26 cellular contexts compared by ENCODE assay signal in the genomic region with DNA sequence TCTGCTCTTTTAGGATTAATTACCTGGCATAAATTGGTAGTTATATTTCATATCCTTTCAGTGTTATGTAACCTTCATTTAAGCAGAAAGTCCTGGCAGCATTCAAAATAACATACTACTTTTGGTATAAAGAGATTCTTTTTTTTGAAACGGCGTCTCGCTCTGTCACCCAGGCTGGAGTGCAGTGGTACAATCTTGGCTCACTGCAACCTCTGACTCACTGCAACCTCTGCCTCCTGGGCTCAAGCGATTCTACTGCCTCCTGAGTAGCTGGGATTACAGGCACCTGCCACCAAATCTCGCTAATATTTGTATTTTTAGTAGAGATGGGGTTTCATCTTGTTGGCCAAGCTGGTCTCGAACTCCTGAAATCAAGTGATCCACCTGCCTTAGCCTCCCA. TPM values are rescaled to one million over a fixed set of nuclear protein-coding genes. Genes with fewer than 3 reads are reported as not detected.
DNase-seq lines count a peak whose midpoint lies in the region; ATAC-seq and TF ChIP-seq lines count a peak whose summit lies in the region.
"Had no signal": no experiment of that assay in that cellular context is flagged by ENCODE, and none has a peak within 500 bp of the region (broad histone marks: within the 10 kb centered on the region; RNA-seq: fewer than 3 reads in every experiment).

No MANE protein-coding gene starts in this region.

- no peak overlapping the region for H3K4me3 Mint-ChIP-seq in activated CD4-positive, alpha-beta memory T cell treated with anti-CD3 and anti-CD28 coated beads, Interleukin-2, amount 10 ng/mL, durations not matched to agents 7 days and 5 days
- H3K4me3 Mint-ChIP-seq: activated CD8-positive, alpha-beta T cell treated with anti-CD3 and anti-CD28 coated beads for 36 hours; activated naive CD8-positive, alpha-beta T cell treated with anti-CD3 and anti-CD28 coated beads, Interleukin-2, amount 10 ng/mL, durations not matched to agents 7 days and 5 days; CD14-positive monocyte; stimulated activated naive CD8-positive, alpha-beta T cell treated with anti-CD3 and anti-CD28 coated beads, Interleukin-15, Interleukin-2, amounts not matched to agents 100 ng/mL and 50 ng/mL, for 24 hours had no signal

- peaks cover 11% of the 10 kb centered on the region for H3K36me3 Mint-ChIP-seq in activated CD4-positive, alpha-beta memory T cell treated with anti-CD3 and anti-CD28 coated beads, Interleukin-2, amount 10 ng/mL, durations not matched to agents 7 days and 5 days (ENCODE audit: low read depth)

- POLR2A ChIA-PET in activated CD4-positive, alpha-beta memory T cell treated with anti-CD3 and anti-CD28 coated beads, Interleukin-2, amount 10 ng/mL, durations not matched to agents 7 days and 5 days (lab: Charles Lee): no interaction called here

- CTCF ChIA-PET in activated CD4-positive, alpha-beta memory T cell treated with anti-CD3 and anti-CD28 coated beads, Interleukin-2, amount 10 ng/mL, durations not matched to agents 7 days and 5 days (lab: Charles Lee): interaction anchor here (0.7 kb wide), 1 partner anchor 26 kb away, joined by 4 read pairs; no protein-coding TSS in a partner anchor

- H3K4me1 Mint-ChIP-seq in activated CD4-positive, alpha-beta memory T cell treated with anti-CD3 and anti-CD28 coated beads, Interleukin-2, amount 10 ng/mL, durations not matched to agents 7 days and 5 days: peaks cover 33% of the 10 kb centered on the region

- intact Hi-C loops in psoas muscle (cut with DNase I): loop anchor here (10.0 kb wide), 2 partner anchors 86 to 314 kb away; partner anchors contain the start of gene FBXO34 (in 1 of the 2)

- H3K27me3 ChIP-seq in psoas muscle (ENCODE audit: insufficient read depth in 3 of 3, low read length in 2 of 3): no peaks in the 10 kb centered on the region
- H3K27me3 ChIP-seq: neutrophil, tibial nerve had no signal

- ATAC-seq in psoas muscle (peak; percentile 72 to 89 (median 88)), GM18858 (IDR thresholded peaks at IDR 0.05; ENCODE audit: unreplicated experiment) (no peak)
- ATAC-seq: activated CD4-positive, CD25-positive, alpha-beta regulatory T cell treated with anti-CD3 and anti-CD28 coated beads, Interleukin-2, amount 50 U/mL, for 24 hours; activated CD8-positive, alpha-beta T cell treated with anti-CD3 and anti-CD28 coated beads for 36 hours had no signal

- H3K4me3 ChIP-seq in psoas muscle: peak overlapping the region; percentile 19
- H3K4me3 ChIP-seq: tibial nerve had no signal

- peak; percentile 66 for DNase-seq in Daoy (ENCODE audit: low read depth)
- peak; percentile 25 for DNase-seq in RPMI7951 (ENCODE audit: low read depth)
- DNase-seq in glomerular visceral epithelial cell (ENCODE audit: extremely low spot score): peak; percentile 49
- no peak for DNase-seq in psoas muscle
- no peak for DNase-seq in effector CD8-positive, alpha-beta T cell (lab: John Stamatoyannopoulos, UW)
- DNase-seq in NCI-H146 (lab: John Stamatoyannopoulos, UW): no peak
- no peak for DNase-seq in activated CD4-positive, alpha-beta memory T cell treated with anti-CD3 and anti-CD28 coated beads, Interleukin-2, amount 10 ng/mL, durations not matched to agents 7 days and 5 days
- DNase-seq: activated CD8-positive, alpha-beta T cell treated with anti-CD3 and anti-CD28 coated beads for 36 hours; activated effector memory CD4-positive, alpha-beta T cell treated with Interleukin-2 at 50 U/mL for 16 hours; activated naive CD8-positive, alpha-beta T cell treated with anti-CD3 and anti-CD28 coated beads, Interleukin-2, amount 10 ng/mL, durations not matched to agents 7 days and 5 days; effector CD4-positive, alpha-beta T cell; EL; HCEC 1CT; Karpas-422; NCI-H1092; NCI-H2029 treated with DMSO at 0.1 percent for 48 hours; NCI-H226; NCI-H748 treated with DMSO at 0.1 percent for 48 hours; SHP77; stimulated activated CD4-positive, alpha-beta T cell treated with anti-CD3 and anti-CD28 coated beads, Interleukin-15, amount 100 ng/mL, for 24 hours had no signal

- H3K4me1 ChIP-seq in psoas muscle: peaks cover 97% of the 10 kb centered on the region

- H3K36me3 ChIP-seq in psoas muscle (ENCODE audit: insufficient read depth in 1 of 2, low read depth in 1 of 2): no peaks in the 10 kb centered on the region
- H3K36me3 ChIP-seq: neutrophil, tibial nerve had no signal

- no peak for TF ChIP-seq CTCF in psoas muscle (IDR thresholded peaks at IDR 0.05)

- no peak overlapping the region for H3K27ac Mint-ChIP-seq in activated CD4-positive, alpha-beta memory T cell treated with anti-CD3 and anti-CD28 coated beads, Interleukin-2, amount 10 ng/mL, durations not matched to agents 7 days and 5 days
- H3K27ac Mint-ChIP-seq: activated CD8-positive, alpha-beta T cell treated with anti-CD3 and anti-CD28 coated beads for 36 hours; activated naive CD8-positive, alpha-beta T cell treated with anti-CD3 and anti-CD28 coated beads, Interleukin-2, amount 10 ng/mL, durations not matched to agents 7 days and 5 days; CD14-positive monocyte; stimulated activated naive CD8-positive, alpha-beta T cell treated with anti-CD3 and anti-CD28 coated beads, Interleukin-15, Interleukin-2, amounts not matched to agents 100 ng/mL and 50 ng/mL, for 24 hours had no signal

- H3K27ac ChIP-seq in psoas muscle: peak overlapping the region; percentile 99
- H3K27ac ChIP-seq: neutrophil, tibial nerve had no signal

- no peaks in the 10 kb centered on the region for H3K9me3 ChIP-seq in psoas muscle
- H3K9me3 ChIP-seq: neutrophil, tibial nerve had no signal

- no peaks in the 10 kb centered on the region for H3K27me3 Mint-ChIP-seq in activated CD4-positive, alpha-beta memory T cell treated with anti-CD3 and anti-CD28 coated beads, Interleukin-2, amount 10 ng/mL, durations not matched to agents 7 days and 5 days
- H3K27me3 Mint-ChIP-seq: activated CD8-positive, alpha-beta T cell treated with anti-CD3 and anti-CD28 coated beads for 36 hours; activated naive CD8-positive, alpha-beta T cell treated with anti-CD3 and anti-CD28 coated beads, Interleukin-2, amount 10 ng/mL, durations not matched to agents 7 days and 5 days; stimulated activated naive CD8-positive, alpha-beta T cell treated with anti-CD3 and anti-CD28 coated beads, Interleukin-15, Interleukin-2, amounts not matched to agents 100 ng/mL and 50 ng/mL, for 24 hours had no signal

- H3K9me3 Mint-ChIP-seq in activated CD4-positive, alpha-beta memory T cell treated with anti-CD3 and anti-CD28 coated beads, Interleukin-2, amount 10 ng/mL, durations not matched to agents 7 days and 5 days: no peaks in the 10 kb centered on the region
- H3K9me3 Mint-ChIP-seq: activated CD8-positive, alpha-beta T cell treated with anti-CD3 and anti-CD28 coated beads for 36 hours; activated naive CD8-positive, alpha-beta T cell treated with anti-CD3 and anti-CD28 coated beads, Interleukin-2, amount 10 ng/mL, durations not matched to agents 7 days and 5 days; CD14-positive monocyte; stimulated activated naive CD8-positive, alpha-beta T cell treated with anti-CD3 and anti-CD28 coated beads, Interleukin-15, Interleukin-2, amounts not matched to agents 100 ng/mL and 50 ng/mL, for 24 hours had no signal

- 28 to 54% (median 30%) methylated on average over 6 of the region's 6 CpGs for WGBS in psoas muscle, 3 donors

RNA-seq across cellular contexts. Expression of gene KTN1, which starts 9.2 kb away (rescaled TPM):
- total RNA-seq in Daoy (2014; rRNA removed; shearing (Covaris generic)): 221 and 307 TPM in 2 replicates
- total RNA-seq in RPMI7951 (2014; rRNA removed; shearing (Covaris generic)): 100 and 129 TPM in 2 replicates
- 100 to 1,000 TPM; 238 to 607 (median 348) TPM for total RNA-seq in psoas muscle
- 100 to 1,000 TPM; 218 to 576 (median 270) TPM for polyA plus RNA-seq in psoas muscle
- 10 to 100 TPM; 96.7 to 99.9 TPM for total RNA-seq in activated CD4-positive, alpha-beta memory T cell treated with anti-CD3 and anti-CD28 coated beads, Interleukin-2, amount 10 ng/mL, durations not matched to agents 7 days and 5 days

Comparison
In these comparisons a context has a peak if more than half of its experiments do, and no peak if none do; other contexts are left out.
1. DNase-seq: peak in Daoy (single experiment), RPMI7951 (single experiment) and glomerular visceral epithelial cell (single experiment); none in psoas muscle (0 of 2), effector CD8-positive, alpha-beta T cell (single experiment), NCI-H146 (single experiment) and activated CD4-positive, alpha-beta memory T cell treated with anti-CD3 and anti-CD28 coated beads, Interleukin-2, amount 10 ng/mL, durations not matched to agents 7 days and 5 days (single experiment).